14 cellular contexts compared by ENCODE assay signal in genomic region chr16:23403547-23403946, GRCh38.
"Had no signal": no experiment of that assay in that cellular context is flagged by ENCODE, and none has a peak within 500 bp of the region (broad histone marks: within the 10 kb centered on the region; RNA-seq: fewer than 3 reads in every experiment).

No MANE protein-coding gene starts in this region.

- H3K9me3 ChIP-seq: esophagus muscularis mucosa, left lung, tibial artery had no signal

- DNase-seq: activated CD4-positive, alpha-beta T cell treated with anti-CD3 and anti-CD28 coated beads, Interleukin-2, amount 10 ng/mL, durations not matched to agents 7 days and 5 days; activated CD8-positive, alpha-beta memory T cell treated with anti-CD3 and anti-CD28 coated beads, Interleukin-2, amount 50 U/mL, for 48 hours; activated gamma-delta T cell; activated T-cell treated with anti-CD3 and anti-CD28 coated beads, Interleukin-2, amount 50 U/mL, for 72 hours; hippocampal formation; left lung; occipital lobe; right cardiac atrium had no signal

- H3K4me3 Mint-ChIP-seq: activated CD4-positive, alpha-beta T cell treated with anti-CD3 and anti-CD28 coated beads, Interleukin-2, amount 10 ng/mL, durations not matched to agents 7 days and 5 days; activated T-cell treated with anti-CD3 and anti-CD28 coated beads, Interleukin-2, amount 50 U/mL, for 72 hours; natural killer cell treated with Interleukin-12 subunit alpha and Interleukin-12 subunit beta and Interleukin-15 and Interleukin-18, amount 100 ng/mL, for 72 hours; stimulated activated memory B cell treated with anti-CD40 and anti-IgM and Interleukin-4, amounts not matched to agents 10 μg/mL and 1 μg/mL and 100 μg/mL, for 72 hours had no signal

- H3K27me3 ChIP-seq: cardiac muscle cell, esophagus muscularis mucosa, left lung, tibial artery had no signal

- H3K4me1 ChIP-seq: left lung, tibial artery had no signal

- H3K4me3 ChIP-seq: cardiac muscle cell, esophagus muscularis mucosa, left lung, tibial artery had no signal

- H3K27ac Mint-ChIP-seq: activated CD4-positive, alpha-beta T cell treated with anti-CD3 and anti-CD28 coated beads, Interleukin-2, amount 10 ng/mL, durations not matched to agents 7 days and 5 days; activated T-cell treated with anti-CD3 and anti-CD28 coated beads, Interleukin-2, amount 50 U/mL, for 72 hours; natural killer cell treated with Interleukin-12 subunit alpha and Interleukin-12 subunit beta and Interleukin-15 and Interleukin-18, amount 100 ng/mL, for 72 hours; stimulated activated memory B cell treated with anti-CD40 and anti-IgM and Interleukin-4, amounts not matched to agents 10 μg/mL and 1 μg/mL and 100 μg/mL, for 72 hours had no signal

- H3K27me3 Mint-ChIP-seq: activated CD4-positive, alpha-beta T cell treated with anti-CD3 and anti-CD28 coated beads, Interleukin-2, amount 10 ng/mL, durations not matched to agents 7 days and 5 days; natural killer cell treated with Interleukin-12 subunit alpha and Interleukin-12 subunit beta and Interleukin-15 and Interleukin-18, amount 100 ng/mL, for 72 hours; stimulated activated memory B cell treated with anti-CD40 and anti-IgM and Interleukin-4, amounts not matched to agents 10 μg/mL and 1 μg/mL and 100 μg/mL, for 72 hours had no signal

- ATAC-seq: activated naive CD4-positive, alpha-beta T cell treated with anti-CD3 and anti-CD28 coated beads, Interleukin-2, amount 50 U/mL, for 72 hours; activated T-cell treated with anti-CD3 and anti-CD28 coated beads, Interleukin-2, amount 50 U/mL, for 72 hours; left lung; natural killer cell treated with Interleukin-12 subunit alpha and Interleukin-12 subunit beta and Interleukin-15 and Interleukin-18, amount 100 ng/mL, for 72 hours; right cardiac atrium; stimulated activated memory B cell treated with anti-CD40 and anti-IgM and Interleukin-4, amounts not matched to agents 10 μg/mL and 1 μg/mL and 100 μg/mL, for 72 hours had no signal

- H3K9me3 Mint-ChIP-seq: activated CD4-positive, alpha-beta T cell treated with anti-CD3 and anti-CD28 coated beads, Interleukin-2, amount 10 ng/mL, durations not matched to agents 7 days and 5 days; activated naive CD4-positive, alpha-beta T cell treated with anti-CD3 and anti-CD28 coated beads, Interleukin-2, amount 50 U/mL, for 72 hours; activated T-cell treated with anti-CD3 and anti-CD28 coated beads, Interleukin-2, amount 50 U/mL, for 72 hours; natural killer cell treated with Interleukin-12 subunit alpha and Interleukin-12 subunit beta and Interleukin-15 and Interleukin-18, amount 100 ng/mL, for 72 hours; stimulated activated memory B cell treated with anti-CD40 and anti-IgM and Interleukin-4, amounts not matched to agents 10 μg/mL and 1 μg/mL and 100 μg/mL, for 72 hours had no signal

- H3K4me1 Mint-ChIP-seq: activated CD4-positive, alpha-beta T cell treated with anti-CD3 and anti-CD28 coated beads, Interleukin-2, amount 10 ng/mL, durations not matched to agents 7 days and 5 days; stimulated activated memory B cell treated with anti-CD40 and anti-IgM and Interleukin-4, amounts not matched to agents 10 μg/mL and 1 μg/mL and 100 μg/mL, for 72 hours had no signal

- H3K27ac ChIP-seq: cardiac muscle cell, left lung, tibial artery had no signal
